ENCODE assay signal across 8 cellular contexts in genomic region chr6:169212436-169212835, GRCh38. TPM values are rescaled to one million over a fixed set of nuclear protein-coding genes. Genes with fewer than 3 reads are reported as not detected.
DNase-seq lines count a peak whose midpoint lies in the region; ATAC-seq, FAIRE-seq and TF ChIP-seq lines count a peak whose summit lies in the region.

No MANE protein-coding gene starts in this region.

- H3K36me3 Mint-ChIP-seq in activated T-helper 2 cell treated with anti-CD3 and anti-CD28 coated beads, Interferon-gamma antibody, Interleukin-2, Interleukin-4, amounts not matched to agents 10 μg/mL and 5 μg/mL and 100 μg/mL, durations not matched to agents 14 hours and 24 hours and 36 hours (ENCODE audit: low read depth), result peaks cover 8% of the 10 kb centered on the region

- intact Hi-C loops in Right ventricle myocardium superior (cut with DNase I) (no loop called here), transverse colon (cut with DNase I; ENCODE audit: low total_unique reads) (no loop called here)
- intact Hi-C loops in activated T-helper 2 cell treated with anti-CD3 and anti-CD28 coated beads, Interferon-gamma antibody, Interleukin-2, Interleukin-4, amounts not matched to agents 10 μg/mL and 5 μg/mL and 100 μg/mL, durations not matched to agents 14 hours and 24 hours and 36 hours (cut with micrococcal nuclease), result loop anchor here (10.0 kb wide), 1 partner anchor 542 kb away; the partner anchor contains the start of genes DYNLT2 and ERMARD

- H3K9me3 Mint-ChIP-seq in activated T-helper 2 cell treated with anti-CD3 and anti-CD28 coated beads, Interferon-gamma antibody, Interleukin-2, Interleukin-4, amounts not matched to agents 10 μg/mL and 5 μg/mL and 100 μg/mL, durations not matched to agents 14 hours and 24 hours and 36 hours, result peaks cover 31% of the 10 kb centered on the region

- H3K4me1 ChIP-seq in cardiac muscle cell (ENCODE audit: low read depth) (peaks cover 3% of the 10 kb centered on the region), transverse colon (peaks cover 5 to 24% (median 22%) of the 10 kb centered on the region in 4 donors)

- no peak for TF ChIP-seq EP300 in transverse colon (IDR thresholded peaks at IDR 0.05; ENCODE audit: low read depth)

- peak overlapping the region; percentile 19 for H3K4me3 Mint-ChIP-seq in activated T-helper 2 cell treated with anti-CD3 and anti-CD28 coated beads, Interferon-gamma antibody, Interleukin-2, Interleukin-4, amounts not matched to agents 10 μg/mL and 5 μg/mL and 100 μg/mL, durations not matched to agents 14 hours and 24 hours and 36 hours (ENCODE audit: low read depth)

- no peak for ATAC-seq in Right ventricle myocardium superior (ENCODE audit: poor library complexity)
- no peak for ATAC-seq in HG03442 (IDR thresholded peaks at IDR 0.05; ENCODE audit: unreplicated experiment)

- H3K9me3 ChIP-seq in cardiac muscle cell (ENCODE audit: low read depth) (no peaks in the 10 kb centered on the region), transverse colon (peaks cover 3 to 4% of the 10 kb centered on the region in 2 donors)

- H3K36me3 ChIP-seq in cardiac muscle cell (no peaks in the 10 kb centered on the region), transverse colon (no peaks in the 10 kb centered on the region)

- H3K27ac ChIP-seq in cardiac muscle cell, result no peak overlapping the region
- peak overlapping the region; percentile 81 to 93 (median 86) for H3K27ac ChIP-seq in transverse colon

- H3K4me1 Mint-ChIP-seq in activated T-helper 2 cell treated with anti-CD3 and anti-CD28 coated beads, Interferon-gamma antibody, Interleukin-2, Interleukin-4, amounts not matched to agents 10 μg/mL and 5 μg/mL and 100 μg/mL, durations not matched to agents 14 hours and 24 hours and 36 hours (ENCODE audit: low read depth), result peaks cover 21% of the 10 kb centered on the region

- in situ Hi-C loops in transverse colon (cut with MboI; ENCODE audit: low pct_ligation_motif_present in 1 of 4, low pct_unique_long_range_greater_than_20kb in 1 of 4, low sequenced_read_pairs in 3 of 4), result no loop called here

- peaks cover 3% of the 10 kb centered on the region for H3K27me3 Mint-ChIP-seq in activated T-helper 2 cell treated with anti-CD3 and anti-CD28 coated beads, Interferon-gamma antibody, Interleukin-2, Interleukin-4, amounts not matched to agents 10 μg/mL and 5 μg/mL and 100 μg/mL, durations not matched to agents 14 hours and 24 hours and 36 hours (ENCODE audit: low read depth)

- WGBS in transverse colon (ENCODE audit: low coverage in 1 of 2), 2 donors, result 57 to 62% methylated on average over 5 of the region's 5 CpGs

- TF ChIP-seq POLR2A in transverse colon (IDR thresholded peaks at IDR 0.05) (no peak), GM12892 (IDR thresholded peaks at IDR 0.05; ENCODE audit: low read depth, low read length) (no peak)

- H3K27me3 ChIP-seq in cardiac muscle cell (no peaks in the 10 kb centered on the region), transverse colon (no peaks in the 10 kb centered on the region)

- H3K4me3 ChIP-seq in cardiac muscle cell (peak overlapping the region; percentile 26), transverse colon (peak overlapping the region in 3 of 4 donors; percentile 23 to 44 (median 25))

- DNase-seq in cardiac muscle cell (ENCODE audit: low read depth in 1 of 2, low spot score in 1 of 2) (peak in 1 of 2 donors; percentile 48), Right ventricle myocardium superior (no peak), transverse colon (no peak), occipital lobe (lab: John Stamatoyannopoulos, UW) (no peak), GM12892 (ENCODE audit: insufficient read length) (no peak)
- DNase-seq in activated T-helper 2 cell treated with anti-CD3 and anti-CD28 coated beads, Interferon-gamma antibody, Interleukin-2, Interleukin-4, amounts not matched to agents 10 μg/mL and 5 μg/mL and 100 μg/mL, durations not matched to agents 14 hours and 24 hours and 36 hours (ENCODE audit: low spot score), result no peak

- FAIRE-seq in islet of Langerhans (lab: Jason Lieb, UNC), result peak; percentile 88
- FAIRE-seq in GM12892 (lab: Jason Lieb, UNC), result no peak

- TF ChIP-seq CTCF in cardiac muscle cell (IDR thresholded peaks at IDR 0.05; ENCODE audit: low read depth, low read length), result no peak
- no peak for TF ChIP-seq CTCF in transverse colon (IDR thresholded peaks at IDR 0.05)

- H3K27ac Mint-ChIP-seq in activated T-helper 2 cell treated with anti-CD3 and anti-CD28 coated beads, Interferon-gamma antibody, Interleukin-2, Interleukin-4, amounts not matched to agents 10 μg/mL and 5 μg/mL and 100 μg/mL, durations not matched to agents 14 hours and 24 hours and 36 hours, result no peak overlapping the region

RNA-seq across cellular contexts. Expression of gene THBS2, which starts 41.2 kb away (rescaled TPM):
- total RNA-seq in cardiac muscle cell (0.06 and 0.07 TPM in 2 replicates), Right ventricle myocardium superior (8.6 TPM), transverse colon (10 to 100 TPM; 11.5 to 25.5 (median 18.1) TPM), occipital lobe (15.8 TPM)
- 0.10 and 0.19 TPM in 2 replicates for polyA plus RNA-seq in cardiac muscle cell
- not detected in 2 replicates for total RNA-seq in activated T-helper 2 cell treated with anti-CD3 and anti-CD28 coated beads, Interferon-gamma antibody, Interleukin-2, Interleukin-4, amounts not matched to agents 10 μg/mL and 5 μg/mL and 100 μg/mL, durations not matched to agents 14 hours and 24 hours and 36 hours
- polyA plus RNA-seq in GM12892 (2012; ENCODE audit: missing spikeins), result not detected
